In the genomic region with DNA sequence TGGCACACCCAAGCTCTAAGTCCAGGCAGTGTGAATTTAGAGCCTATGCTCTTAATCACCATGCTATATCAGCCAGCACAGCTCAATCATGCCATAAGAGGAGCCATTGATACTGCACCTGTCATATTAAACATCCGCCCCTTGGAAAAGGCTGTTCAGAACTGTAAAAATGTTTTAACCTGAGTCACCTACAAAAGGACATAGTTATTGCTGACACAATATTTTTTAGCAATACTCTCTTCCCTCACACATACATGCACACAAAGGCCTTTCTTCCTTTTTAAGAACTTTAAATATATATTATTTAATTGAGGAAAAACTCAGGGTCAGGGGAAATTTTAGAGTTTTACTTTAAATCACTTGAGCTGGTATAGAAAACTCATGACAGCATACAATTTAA, we compare ENCODE assay signal across 33 cellular contexts.
"Had no signal": no experiment of that assay in that cellular context is flagged by ENCODE, and none has a peak within 500 bp of the region (broad histone marks: within the 10 kb centered on the region; RNA-seq: fewer than 3 reads in every experiment).

No MANE protein-coding gene starts in this region.

- H3K9me3 Mint-ChIP-seq: activated CD4-positive, alpha-beta memory T cell treated with anti-CD3 and anti-CD28 coated beads for 36 hours; activated CD4-positive, alpha-beta T cell treated with anti-CD3 and anti-CD28 coated beads, Interleukin-2, amount 10 ng/mL, durations not matched to agents 24 days and 14 days; activated naive CD4-positive, alpha-beta T cell treated with anti-CD3 and anti-CD28 coated beads for 36 hours; activated naive CD4-positive, alpha-beta T cell treated with anti-CD3 and anti-CD28 coated beads, Interleukin-2, amount 50 U/mL, for 24 hours; activated naive CD8-positive, alpha-beta T cell treated with anti-CD3 and anti-CD28 coated beads for 36 hours; activated naive CD8-positive, alpha-beta T cell treated with anti-CD3 and anti-CD28 coated beads, Interleukin-2, amount 50 U/mL, for 24 hours; activated T-helper 1 cell treated with anti-CD3 and anti-CD28 coated beads, Interleukin-12 subunit alpha, Interleukin-12 subunit beta, Interleukin-2, Interleukin-4 antibody, amounts not matched to agents 30 ng/mL and 10 ng/mL and 1 ng/mL, durations not matched to agents 14 hours and 24 hours and 36 hours; activated T-helper 2 cell treated with anti-CD3 and anti-CD28 coated beads, Interferon-gamma antibody, Interleukin-2, Interleukin-4, amounts not matched to agents 10 μg/mL and 5 μg/mL and 100 μg/mL, durations not matched to agents 14 hours and 24 hours and 36 hours had no signal

- H3K27me3 ChIP-seq: adrenal gland, body of pancreas, cardiac muscle cell, colonic mucosa had no signal

- H3K27ac ChIP-seq: adrenal gland, body of pancreas, cardiac muscle cell, colonic mucosa had no signal

- FAIRE-seq: endometrium, endothelial cell of umbilical vein, frontal cortex had no signal

- H3K4me3 ChIP-seq: adrenal gland, body of pancreas, cardiac muscle cell, colonic mucosa had no signal

- H3K36me3 ChIP-seq: adrenal gland, cardiac muscle cell, colonic mucosa had no signal

- H3K4me1 ChIP-seq: adrenal gland, body of pancreas, colonic mucosa had no signal

- H3K27ac Mint-ChIP-seq: activated CD4-positive, alpha-beta memory T cell treated with anti-CD3 and anti-CD28 coated beads for 36 hours; activated CD4-positive, alpha-beta T cell treated with anti-CD3 and anti-CD28 coated beads for 36 hours; activated CD4-positive, alpha-beta T cell treated with anti-CD3 and anti-CD28 coated beads, Interleukin-2, amount 10 ng/mL, durations not matched to agents 24 days and 14 days; activated CD8-positive, alpha-beta memory T cell treated with anti-CD3 and anti-CD28 coated beads, Interleukin-2, amount 10 ng/mL, durations not matched to agents 7 days and 5 days; activated CD8-positive, alpha-beta T cell treated with anti-CD3 and anti-CD28 coated beads, Interleukin-2, amount 10 ng/mL, durations not matched to agents 7 days and 5 days; activated naive CD4-positive, alpha-beta T cell treated with anti-CD3 and anti-CD28 coated beads for 36 hours; activated naive CD4-positive, alpha-beta T cell treated with anti-CD3 and anti-CD28 coated beads, Interleukin-2, amount 50 U/mL, for 24 hours; activated naive CD8-positive, alpha-beta T cell treated with anti-CD3 and anti-CD28 coated beads for 36 hours; activated naive CD8-positive, alpha-beta T cell treated with anti-CD3 and anti-CD28 coated beads, Interleukin-2, amount 50 U/mL, for 24 hours; activated T-helper 1 cell treated with anti-CD3 and anti-CD28 coated beads, Interleukin-12 subunit alpha, Interleukin-12 subunit beta, Interleukin-2, Interleukin-4 antibody, amounts not matched to agents 30 ng/mL and 10 ng/mL and 1 ng/mL, durations not matched to agents 14 hours and 24 hours and 36 hours; activated T-helper 2 cell treated with anti-CD3 and anti-CD28 coated beads, Interferon-gamma antibody, Interleukin-2, Interleukin-4, amounts not matched to agents 10 μg/mL and 5 μg/mL and 100 μg/mL, durations not matched to agents 14 hours and 24 hours and 36 hours had no signal

- ATAC-seq: activated CD4-positive, alpha-beta T cell treated with anti-CD3 and anti-CD28 coated beads for 36 hours; activated CD8-positive, alpha-beta memory T cell treated with anti-CD3 and anti-CD28 coated beads, Interleukin-2, amount 10 ng/mL, durations not matched to agents 7 days and 5 days; activated CD8-positive, alpha-beta T cell treated with anti-CD3 and anti-CD28 coated beads, Interleukin-2, amount 10 ng/mL, durations not matched to agents 7 days and 5 days; activated naive CD8-positive, alpha-beta T cell treated with anti-CD3 and anti-CD28 coated beads, Interleukin-2, amount 50 U/mL, for 24 hours; body of pancreas; esophagus mucosa had no signal

- H3K9me3 ChIP-seq: adrenal gland, body of pancreas, colonic mucosa had no signal

- H3K4me3 Mint-ChIP-seq: activated CD4-positive, alpha-beta memory T cell treated with anti-CD3 and anti-CD28 coated beads for 36 hours; activated CD4-positive, alpha-beta T cell treated with anti-CD3 and anti-CD28 coated beads for 36 hours; activated CD4-positive, alpha-beta T cell treated with anti-CD3 and anti-CD28 coated beads, Interleukin-2, amount 10 ng/mL, durations not matched to agents 24 days and 14 days; activated CD8-positive, alpha-beta memory T cell treated with anti-CD3 and anti-CD28 coated beads, Interleukin-2, amount 10 ng/mL, durations not matched to agents 7 days and 5 days; activated CD8-positive, alpha-beta T cell treated with anti-CD3 and anti-CD28 coated beads, Interleukin-2, amount 10 ng/mL, durations not matched to agents 7 days and 5 days; activated naive CD4-positive, alpha-beta T cell treated with anti-CD3 and anti-CD28 coated beads for 36 hours; activated naive CD4-positive, alpha-beta T cell treated with anti-CD3 and anti-CD28 coated beads, Interleukin-2, amount 50 U/mL, for 24 hours; activated naive CD8-positive, alpha-beta T cell treated with anti-CD3 and anti-CD28 coated beads for 36 hours; activated naive CD8-positive, alpha-beta T cell treated with anti-CD3 and anti-CD28 coated beads, Interleukin-2, amount 50 U/mL, for 24 hours; activated T-helper 1 cell treated with anti-CD3 and anti-CD28 coated beads, Interleukin-12 subunit alpha, Interleukin-12 subunit beta, Interleukin-2, Interleukin-4 antibody, amounts not matched to agents 30 ng/mL and 10 ng/mL and 1 ng/mL, durations not matched to agents 14 hours and 24 hours and 36 hours had no signal

- H3K27me3 Mint-ChIP-seq: activated CD4-positive, alpha-beta memory T cell treated with anti-CD3 and anti-CD28 coated beads for 36 hours; activated CD4-positive, alpha-beta T cell treated with anti-CD3 and anti-CD28 coated beads for 36 hours; activated CD4-positive, alpha-beta T cell treated with anti-CD3 and anti-CD28 coated beads, Interleukin-2, amount 10 ng/mL, durations not matched to agents 24 days and 14 days; activated CD8-positive, alpha-beta memory T cell treated with anti-CD3 and anti-CD28 coated beads, Interleukin-2, amount 10 ng/mL, durations not matched to agents 7 days and 5 days; activated naive CD4-positive, alpha-beta T cell treated with anti-CD3 and anti-CD28 coated beads, Interleukin-2, amount 50 U/mL, for 24 hours; activated naive CD8-positive, alpha-beta T cell treated with anti-CD3 and anti-CD28 coated beads for 36 hours; activated naive CD8-positive, alpha-beta T cell treated with anti-CD3 and anti-CD28 coated beads, Interleukin-2, amount 50 U/mL, for 24 hours had no signal

- DNase-seq: activated CD4-positive, alpha-beta memory T cell treated with anti-CD3 and anti-CD28 coated beads for 36 hours; activated CD4-positive, alpha-beta T cell treated with anti-CD3 and anti-CD28 coated beads for 36 hours; activated CD4-positive, alpha-beta T cell treated with anti-CD3 and anti-CD28 coated beads, Interleukin-2, amount 10 ng/mL, durations not matched to agents 24 days and 14 days; activated CD4-positive, CD25-positive, alpha-beta regulatory T cell; activated CD4-positive, CD25-positive, alpha-beta regulatory T cell treated with anti-CD3 and anti-CD28 coated beads, Interleukin-2, amount 50 U/mL, for 72 hours; activated CD8-positive, alpha-beta memory T cell treated with anti-CD3 and anti-CD28 coated beads, Interleukin-2, amount 10 ng/mL, durations not matched to agents 7 days and 5 days; activated CD8-positive, alpha-beta memory T cell treated with anti-CD3 and anti-CD28 coated beads, Interleukin-2, amount 50 U/mL, for 4 hours; activated CD8-positive, alpha-beta T cell treated with anti-CD3 and anti-CD28 coated beads, Interleukin-2, amount 10 ng/mL, durations not matched to agents 7 days and 5 days; activated effector memory CD4-positive, alpha-beta T cell treated with anti-CD3 and anti-CD28 coated beads, Interleukin-2, amount 50 U/mL, for 16 hours; activated naive CD4-positive, alpha-beta T cell treated with anti-CD3 and anti-CD28 coated beads for 36 hours; activated naive CD8-positive, alpha-beta T cell treated with anti-CD3 and anti-CD28 coated beads for 36 hours; activated naive CD8-positive, alpha-beta T cell treated with anti-CD3 and anti-CD28 coated beads, Interleukin-2, amount 50 U/mL, for 24 hours; activated T-cell treated with anti-CD3 and anti-CD28 coated beads, Interleukin-2, amount 50 U/mL, for 1 hour; activated T-cell treated with anti-CD3 and anti-CD28 coated beads, Interleukin-2, amount 50 U/mL, for 48 hours; adrenal gland; amygdala; aorta; body of pancreas; central memory CD4-positive, alpha-beta T cell; cerebellar nuclear complex; colonic mucosa; effector CD8-positive, alpha-beta T cell; foreskin fibroblast; head of caudate nucleus; T-helper 2 cell had no signal

- H3K4me1 Mint-ChIP-seq: activated CD4-positive, alpha-beta T cell treated with anti-CD3 and anti-CD28 coated beads for 36 hours; activated CD4-positive, alpha-beta T cell treated with anti-CD3 and anti-CD28 coated beads, Interleukin-2, amount 10 ng/mL, durations not matched to agents 24 days and 14 days; activated CD8-positive, alpha-beta memory T cell treated with anti-CD3 and anti-CD28 coated beads, Interleukin-2, amount 10 ng/mL, durations not matched to agents 7 days and 5 days; activated naive CD4-positive, alpha-beta T cell treated with anti-CD3 and anti-CD28 coated beads, Interleukin-2, amount 50 U/mL, for 24 hours; activated naive CD8-positive, alpha-beta T cell treated with anti-CD3 and anti-CD28 coated beads for 36 hours; activated naive CD8-positive, alpha-beta T cell treated with anti-CD3 and anti-CD28 coated beads, Interleukin-2, amount 50 U/mL, for 24 hours had no signal

- H3K36me3 Mint-ChIP-seq: activated CD4-positive, alpha-beta memory T cell treated with anti-CD3 and anti-CD28 coated beads for 36 hours; activated CD8-positive, alpha-beta memory T cell treated with anti-CD3 and anti-CD28 coated beads, Interleukin-2, amount 10 ng/mL, durations not matched to agents 7 days and 5 days; activated naive CD4-positive, alpha-beta T cell treated with anti-CD3 and anti-CD28 coated beads, Interleukin-2, amount 50 U/mL, for 24 hours; activated naive CD8-positive, alpha-beta T cell treated with anti-CD3 and anti-CD28 coated beads for 36 hours had no signal
